1 cellular context compared by ENCODE assay signal in the genomic region with DNA sequence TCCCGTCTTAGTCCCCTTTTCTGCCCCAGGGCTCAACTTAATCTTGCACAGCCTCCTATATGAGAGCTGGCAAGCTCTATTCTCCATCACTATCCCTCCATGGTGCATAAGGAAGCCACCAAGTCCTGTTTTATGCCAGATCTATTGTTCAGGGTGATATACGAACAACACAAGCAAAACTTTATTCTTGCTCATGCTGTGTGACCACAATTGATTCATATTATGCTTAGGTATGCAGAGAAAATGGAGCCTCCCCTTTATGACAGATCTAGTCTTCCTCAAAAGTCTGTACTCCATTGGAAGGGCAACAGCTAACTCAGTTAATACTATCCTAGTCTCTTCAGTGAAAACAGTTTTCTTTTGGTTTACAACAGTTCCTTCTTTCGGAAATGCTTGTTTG.
TF ChIP-seq lines count a peak whose summit lies in the region.

No MANE protein-coding gene starts in this region.

TF ChIP-seq in GM23338, 12 proteins besides CTCF, POLR2A, EP300 and RAD21 (continued from another document):
- TF ChIP-seq POLR2AphosphoS5 (IDR thresholded peaks at IDR 0.05; ENCODE audit: low read depth) (no peak), ZNF462 (CRISPR knock-in tag; IDR thresholded peaks at IDR 0.05) (no peak), ZNF114 (CRISPR knock-in tag; IDR thresholded peaks at IDR 0.05) (no peak), CREB1 (CRISPR knock-in tag; IDR thresholded peaks at IDR 0.05; ENCODE audit: low read depth) (no peak)
